ENCODE assay signal across 35 cellular contexts in genomic region chr4:189322426-189322825, GRCh38.
"Had no signal": no experiment of that assay in that cellular context is flagged by ENCODE, and none has a peak within 500 bp of the region (broad histone marks: within the 10 kb centered on the region; RNA-seq: fewer than 3 reads in every experiment).

No MANE protein-coding gene starts in this region.

- H3K4me3 ChIP-seq: MG63 had no signal

- H3K27me3 ChIP-seq: MG63 had no signal

- DNase-seq: Karpas-422, Kasumi-1, MG63, MM.1S, MV-4-11, NCI-H1048, NCI-H1092, NCI-H1092 treated with DMSO at 0.1 percent for 48 hours, NCI-H1105, NCI-H1105 treated with DMSO at 0.1 percent for 48 hours, NCI-H1417, NCI-H1417 treated with DMSO at 0.1 percent for 48 hours, NCI-H1436, NCI-H1436 treated with DMSO at 0.1 percent for 48 hours, NCI-H146, NCI-H1694, NCI-H1694 treated with DMSO at 0.1 percent for 48 hours, NCI-H187, NCI-H187 treated with DMSO at 0.1 percent for 48 hours, NCI-H1930, NCI-H2029, NCI-H2029 treated with DMSO at 0.1 percent for 48 hours, NCI-H2081, NCI-H2081 treated with DMSO at 0.1 percent for 48 hours, NCI-H2107, NCI-H2171, NCI-H2171 treated with DMSO at 0.1 percent for 48 hours, NCI-H2227 treated with DMSO at 0.1 percent for 48 hours, NCI-H226, NCI-H345, NCI-H446, NCI-H446 treated with DMSO at 0.1 percent for 48 hours, NCI-H510A, NCI-H510A treated with DMSO at 0.1 percent for 48 hours, NCI-H524 had no signal

- H3K36me3 ChIP-seq: MG63 had no signal

- H3K9me3 ChIP-seq: MG63 had no signal
